ENCODE assay signal across 1 cellular context in genomic region chr20:47773381-47773786, GRCh38.
TF ChIP-seq lines count a peak whose summit lies in the region.

No MANE protein-coding gene starts in this region.

TF ChIP-seq in GM23338, 12 proteins besides CTCF, POLR2A, EP300 and RAD21 (continued from another document):
- TF ChIP-seq ZNF462 (CRISPR knock-in tag; IDR thresholded peaks at IDR 0.05), result no peak
- no peak for TF ChIP-seq ZNF331 (CRISPR knock-in tag; IDR thresholded peaks at IDR 0.05; ENCODE audit: low read depth)
- TF ChIP-seq STAT1 (IDR thresholded peaks at IDR 0.05; ENCODE audit: unreplicated experiment), result no peak
- no peak for TF ChIP-seq JUNB (IDR thresholded peaks at IDR 0.05; ENCODE audit: unreplicated experiment)
- no peak for TF ChIP-seq CREB1 (CRISPR knock-in tag; IDR thresholded peaks at IDR 0.05; ENCODE audit: low read depth)
